ENCODE assay signal across 1 cellular context in the genomic region with DNA sequence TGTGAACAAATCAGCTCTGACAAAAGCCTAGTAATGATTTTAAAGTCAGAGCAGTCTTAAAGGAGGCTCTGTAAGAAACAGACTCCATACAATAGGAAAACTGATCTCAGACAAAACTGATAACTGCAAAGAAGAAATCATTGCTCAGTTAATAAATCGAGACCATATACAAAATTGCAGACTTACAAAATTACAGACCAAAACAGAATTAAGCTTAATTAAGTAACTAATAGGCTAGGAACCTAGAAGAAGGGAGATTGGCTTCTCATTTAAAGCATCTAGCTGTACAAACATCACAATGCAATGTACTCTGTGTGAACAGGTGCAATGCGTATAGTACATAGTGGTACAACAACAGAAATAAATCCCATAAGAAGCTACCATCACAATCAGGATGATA.
TF ChIP-seq lines count a peak whose summit lies in the region.

No MANE protein-coding gene starts in this region.

TF ChIP-seq in IMR-90, 13 proteins besides CTCF, POLR2A, EP300 and RAD21:
- TF ChIP-seq NFE2L2 (IDR thresholded peaks at IDR 0.05; ENCODE audit: low read depth, low read length), result no peak
- no peak for TF ChIP-seq BHLHE40 (IDR thresholded peaks at IDR 0.05; ENCODE audit: low read depth, low read length)
- TF ChIP-seq MXI1 (IDR thresholded peaks at IDR 0.05; ENCODE audit: borderline replicate concordance, low read depth, low read length), result no peak
- TF ChIP-seq CEBPB (IDR thresholded peaks at IDR 0.05; ENCODE audit: low read depth, low read length), result no peak
- TF ChIP-seq, protein P1, sequence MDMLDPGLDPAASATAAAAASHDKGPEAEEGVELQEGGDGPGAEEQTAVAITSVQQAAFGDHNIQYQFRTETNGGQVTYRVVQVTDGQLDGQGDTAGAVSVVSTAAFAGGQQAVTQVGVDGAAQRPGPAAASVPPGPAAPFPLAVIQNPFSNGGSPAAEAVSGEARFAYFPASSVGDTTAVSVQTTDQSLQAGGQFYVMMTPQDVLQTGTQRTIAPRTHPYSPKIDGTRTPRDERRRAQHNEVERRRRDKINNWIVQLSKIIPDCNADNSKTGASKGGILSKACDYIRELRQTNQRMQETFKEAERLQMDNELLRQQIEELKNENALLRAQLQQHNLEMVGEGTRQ (IDR thresholded peaks at IDR 0.05; ENCODE audit: low read depth, low read length), result no peak
